8 cellular contexts compared by ENCODE assay signal in genomic region chr4:151604238-151604637, GRCh38.
DNase-seq lines count a peak whose midpoint lies in the region; ATAC-seq and TF ChIP-seq lines count a peak whose summit lies in the region.

No MANE protein-coding gene starts in this region.

- no peak overlapping the region for H3K9ac ChIP-seq in smooth muscle cell (ENCODE audit: low read depth)

- peak; percentile 21 for DNase-seq in NCI-H748 (lab: John Stamatoyannopoulos, UW; ENCODE audit: unreplicated experiment)
- DNase-seq in NCI-H748 treated with DMSO at 0.1 percent for 48 hours (lab: John Stamatoyannopoulos, UW), result no peak
- DNase-seq in OCI-M1 (lab: John Stamatoyannopoulos, UW), result peak; percentile 37
- DNase-seq in fibroblast of gingiva (ENCODE audit: low read depth), result peak; percentile 17
- DNase-seq in smooth muscle cell (lab: John Stamatoyannopoulos, UW; ENCODE audit: unreplicated experiment), result no peak
- DNase-seq in NCI-H2227 (lab: John Stamatoyannopoulos, UW; ENCODE audit: unreplicated experiment), result no peak
- no peak for DNase-seq in NCI-H1930 (lab: John Stamatoyannopoulos, UW)

- no peaks in the 10 kb centered on the region for H3K9me3 ChIP-seq in smooth muscle cell (replicated peaks; ENCODE audit: low read depth)

- no peak overlapping the region for H2AFZ ChIP-seq in smooth muscle cell (ENCODE audit: low read depth)

- no peaks in the 10 kb centered on the region for H4K20me1 ChIP-seq in smooth muscle cell (ENCODE audit: low read depth)

- H3K36me3 ChIP-seq in smooth muscle cell (ENCODE audit: low read depth), result no peaks in the 10 kb centered on the region

- no peak overlapping the region for H3K4me2 ChIP-seq in smooth muscle cell

- H3K4me1 ChIP-seq in smooth muscle cell (ENCODE audit: low read depth), result no peaks in the 10 kb centered on the region

- no peak overlapping the region for H3K27ac ChIP-seq in smooth muscle cell (ENCODE audit: low read depth)

- no peak overlapping the region for H3K4me3 ChIP-seq in smooth muscle cell

- H3K79me2 ChIP-seq in smooth muscle cell (ENCODE audit: low read depth), result no peaks in the 10 kb centered on the region

- peak; percentile 45 for TF ChIP-seq CTCF in smooth muscle cell (IDR thresholded peaks at IDR 0.05; ENCODE audit: borderline replicate concordance, insufficient read depth, poor library complexity, severe bottlenecking)

- WGBS in smooth muscle cell (ENCODE audit: low lambda C conversion rate), result 84% methylated on average over 5 of the region's 5 CpGs

- no peak for ATAC-seq in GM19463 (IDR thresholded peaks at IDR 0.05; ENCODE audit: unreplicated experiment)

- no peaks in the 10 kb centered on the region for H3F3A ChIP-seq in smooth muscle cell (ENCODE audit: low read depth)

- H3K27me3 ChIP-seq in smooth muscle cell (ENCODE audit: low read depth), result no peaks in the 10 kb centered on the region

Comparison
In these comparisons a context has a peak if more than half of its experiments do, and no peak if none do; other contexts are left out.
1. DNase-seq: peak in NCI-H748 (single experiment), OCI-M1 (single experiment) and fibroblast of gingiva (single experiment); none in NCI-H748 treated with DMSO at 0.1 percent for 48 hours (single experiment), smooth muscle cell (single experiment), NCI-H2227 (single experiment) and NCI-H1930 (0 of 2).